In genomic region chr16:71185366-71185765, GRCh38 we compare ENCODE assay signal across 26 cellular contexts. TPM values are rescaled to one million over a fixed set of nuclear protein-coding genes. Genes with fewer than 3 reads are reported as not detected.
"Had no signal": no experiment of that assay in that cellular context is flagged by ENCODE, and none has a peak within 500 bp of the region (broad histone marks: within the 10 kb centered on the region; RNA-seq: fewer than 3 reads in every experiment).

No MANE protein-coding gene starts in this region.

- FAIRE-seq: bronchial epithelial cell had no signal

- H3K4me1 Mint-ChIP-seq: activated CD4-positive, alpha-beta T cell treated with anti-CD3 and anti-CD28 coated beads, Interleukin-2, amount 10 ng/mL, durations not matched to agents 7 days and 5 days; activated CD8-positive, alpha-beta memory T cell treated with anti-CD3 and anti-CD28 coated beads, Interleukin-2, amount 10 ng/mL, durations not matched to agents 7 days and 5 days; endodermal cell; naive thymus-derived CD8-positive, alpha-beta T cell; neural progenitor cell had no signal

- DNase-seq: activated CD4-positive, alpha-beta T cell treated with anti-CD3 and anti-CD28 coated beads, Interleukin-2, amount 10 ng/mL, durations not matched to agents 7 days and 5 days; activated CD4-positive, CD25-positive, alpha-beta regulatory T cell treated with anti-CD3 and anti-CD28 coated beads, Interleukin-2, amount 50 U/mL, for 72 hours; activated CD8-positive, alpha-beta memory T cell treated with anti-CD3 and anti-CD28 coated beads, Interleukin-2, amount 10 ng/mL, durations not matched to agents 7 days and 5 days; activated CD8-positive, alpha-beta T cell treated with anti-CD3 and anti-CD28 coated beads for 36 hours; activated naive CD4-positive, alpha-beta T cell; adrenal gland; cerebellar nuclear complex; cortex of kidney; endodermal cell; esophagus squamous epithelium; heart left ventricle; islet precursor cell; lower lobe of right lung; naive thymus-derived CD8-positive, alpha-beta T cell; posterior cingulate gyrus; spleen; stimulated activated CD4-positive, alpha-beta T cell treated with anti-CD3 and anti-CD28 coated beads, Interleukin-4, amount 100 ng/mL, for 1 hour; stimulated activated naive CD4-positive, alpha-beta T cell; T-helper 17 cell; testis; trophoblast cell; WERI-Rb-1 had no signal

- H3K4me3 Mint-ChIP-seq: activated CD4-positive, alpha-beta T cell treated with anti-CD3 and anti-CD28 coated beads, Interleukin-2, amount 10 ng/mL, durations not matched to agents 7 days and 5 days; activated CD8-positive, alpha-beta memory T cell treated with anti-CD3 and anti-CD28 coated beads, Interleukin-2, amount 10 ng/mL, durations not matched to agents 7 days and 5 days; activated CD8-positive, alpha-beta T cell treated with anti-CD3 and anti-CD28 coated beads for 36 hours; activated naive CD8-positive, alpha-beta T cell; endodermal cell; naive thymus-derived CD8-positive, alpha-beta T cell; neural progenitor cell; T-helper 17 cell had no signal

- H3K36me3 Mint-ChIP-seq: activated CD8-positive, alpha-beta memory T cell treated with anti-CD3 and anti-CD28 coated beads, Interleukin-2, amount 10 ng/mL, durations not matched to agents 7 days and 5 days had no signal

- H3K27me3 Mint-ChIP-seq: T-helper 17 cell had no signal

- H3K27ac Mint-ChIP-seq: activated CD4-positive, alpha-beta T cell treated with anti-CD3 and anti-CD28 coated beads, Interleukin-2, amount 10 ng/mL, durations not matched to agents 7 days and 5 days; activated CD8-positive, alpha-beta memory T cell treated with anti-CD3 and anti-CD28 coated beads, Interleukin-2, amount 10 ng/mL, durations not matched to agents 7 days and 5 days; activated CD8-positive, alpha-beta T cell treated with anti-CD3 and anti-CD28 coated beads for 36 hours; activated naive CD8-positive, alpha-beta T cell; activated T-helper 2 cell treated with anti-CD3 and anti-CD28 coated beads, Interferon-gamma antibody, Interleukin-2, Interleukin-4, amounts not matched to agents 10 μg/mL and 5 μg/mL and 100 μg/mL, durations not matched to agents 14 hours and 24 hours and 36 hours; endodermal cell; naive thymus-derived CD8-positive, alpha-beta T cell; neural progenitor cell; T-helper 17 cell had no signal

- ATAC-seq: activated CD8-positive, alpha-beta memory T cell treated with anti-CD3 and anti-CD28 coated beads, Interleukin-2, amount 10 ng/mL, durations not matched to agents 7 days and 5 days; activated CD8-positive, alpha-beta T cell treated with anti-CD3 and anti-CD28 coated beads for 36 hours; heart left ventricle; lower lobe of right lung; naive thymus-derived CD8-positive, alpha-beta T cell; T-helper 17 cell had no signal

- H3K9me3 Mint-ChIP-seq: activated CD4-positive, alpha-beta T cell treated with anti-CD3 and anti-CD28 coated beads, Interleukin-2, amount 10 ng/mL, durations not matched to agents 7 days and 5 days; activated CD8-positive, alpha-beta T cell treated with anti-CD3 and anti-CD28 coated beads for 36 hours; activated T-helper 2 cell treated with anti-CD3 and anti-CD28 coated beads, Interferon-gamma antibody, Interleukin-2, Interleukin-4, amounts not matched to agents 10 μg/mL and 5 μg/mL and 100 μg/mL, durations not matched to agents 14 hours and 24 hours and 36 hours had no signal

RNA-seq across cellular contexts. Expression of gene HYDIN, which starts 45.2 kb away (rescaled TPM):
- total RNA-seq: activated CD4-positive, alpha-beta T cell treated with anti-CD3 and anti-CD28 coated beads, Interleukin-2, amount 10 ng/mL, durations not matched to agents 7 days and 5 days; activated CD8-positive, alpha-beta memory T cell treated with anti-CD3 and anti-CD28 coated beads, Interleukin-2, amount 10 ng/mL, durations not matched to agents 7 days and 5 days; activated CD8-positive, alpha-beta T cell treated with anti-CD3 and anti-CD28 coated beads for 36 hours; activated T-helper 2 cell treated with anti-CD3 and anti-CD28 coated beads, Interferon-gamma antibody, Interleukin-2, Interleukin-4, amounts not matched to agents 10 μg/mL and 5 μg/mL and 100 μg/mL, durations not matched to agents 14 hours and 24 hours and 36 hours; naive thymus-derived CD8-positive, alpha-beta T cell; T-helper 17 cell had no signal
